ENCODE assay signal across 27 cellular contexts in genomic region chr22:41431656-41432055, GRCh38. TPM values are rescaled to one million over a fixed set of nuclear protein-coding genes. Genes with fewer than 3 reads are reported as not detected.
DNase-seq lines count a peak whose midpoint lies in the region; ATAC-seq and TF ChIP-seq lines count a peak whose summit lies in the region.
"Had no signal": no experiment of that assay in that cellular context is flagged by ENCODE, and none has a peak within 500 bp of the region (broad histone marks: within the 10 kb centered on the region; RNA-seq: fewer than 3 reads in every experiment).

No MANE protein-coding gene starts in this region.

- H3K9ac ChIP-seq in MM.1S (ENCODE audit: low read length): no peak overlapping the region

- 67% methylated on average over 1 of the region's 6 CpGs; no CpG with 5 or more reads in 1 of the 2 donors for whole genome bisulfite sequencing in gastroesophageal sphincter (ENCODE audit: low coverage in 1 of 2), 2 donors

- peaks cover 21% of the 10 kb centered on the region for H3K36me3 Mint-ChIP-seq in activated CD8-positive, alpha-beta T cell treated with anti-CD3 and anti-CD28 coated beads for 36 hours (ENCODE audit: low read depth)

- peaks cover 0 to 77% of the 10 kb centered on the region in 2 donors for H3K36me3 ChIP-seq in gastroesophageal sphincter
- H3K36me3 ChIP-seq in gastrocnemius medialis: peaks cover 0 to 26% of the 10 kb centered on the region in 2 donors
- 0 out of 2 replicates have a peak, but pooled peaks cover 4% of the 10 kb centered on the region for H3K36me3 ChIP-seq in MM.1S (replicated peaks; ENCODE audit: insufficient read depth, low read length)

- no peak overlapping the region for H3K27ac Mint-ChIP-seq in activated CD8-positive, alpha-beta T cell treated with anti-CD3 and anti-CD28 coated beads for 36 hours
- H3K27ac Mint-ChIP-seq: activated CD8-positive, alpha-beta T cell treated with anti-CD3 and anti-CD28 coated beads, Interleukin-2, amount 10 ng/mL, durations not matched to agents 7 days and 5 days; activated naive CD4-positive, alpha-beta T cell treated with anti-CD3 and anti-CD28 coated beads for 36 hours had no signal

- no peaks in the 10 kb centered on the region for H3K27me3 Mint-ChIP-seq in activated CD8-positive, alpha-beta T cell treated with anti-CD3 and anti-CD28 coated beads for 36 hours
- H3K27me3 Mint-ChIP-seq: central memory CD8-positive, alpha-beta T cell had no signal

- TF ChIP-seq CTCF in GM10248 (IDR thresholded peaks at IDR 0.05; ENCODE audit: control extremely low read depth, extremely low read depth, low read depth, missing control alignments): no peak
- TF ChIP-seq CTCF in gastroesophageal sphincter (IDR thresholded peaks at IDR 0.05): no peak
- no peak for TF ChIP-seq CTCF in gastrocnemius medialis (IDR thresholded peaks at IDR 0.05 in 4 of 5, conservative IDR thresholded peaks at IDR 0.05 in 1 of 5)
- TF ChIP-seq CTCF in activated CD8-positive, alpha-beta T cell treated with anti-CD3 and anti-CD28 coated beads for 36 hours (IDR thresholded peaks at IDR 0.05): no peak
- no peak for TF ChIP-seq CTCF in MM.1S (IDR thresholded peaks at IDR 0.05; ENCODE audit: low read length)

- H3K4me1 Mint-ChIP-seq in activated CD8-positive, alpha-beta T cell treated with anti-CD3 and anti-CD28 coated beads for 36 hours (ENCODE audit: low read depth): peaks cover 11% of the 10 kb centered on the region

- no peak overlapping the region for H2AFZ ChIP-seq in MM.1S (ENCODE audit: low read length)

- in situ Hi-C loops in gastrocnemius medialis (cut with MboI; ENCODE audit: low sequenced_read_pairs in 4 of 4): no loop called here

- intact Hi-C loops in gastrocnemius medialis (cut with DNase I; ENCODE audit: low total_unique reads): no loop called here
- intact Hi-C loops in activated CD8-positive, alpha-beta T cell treated with anti-CD3 and anti-CD28 coated beads for 36 hours (cut with micrococcal nuclease): no loop called here

- ATAC-seq in gastroesophageal sphincter (no peak), gastrocnemius medialis (no peak)
- no peak for ATAC-seq in activated CD8-positive, alpha-beta T cell treated with anti-CD3 and anti-CD28 coated beads for 36 hours
- ATAC-seq: activated CD8-positive, alpha-beta T cell treated with anti-CD3 and anti-CD28 coated beads, Interleukin-2, amount 10 ng/mL, durations not matched to agents 7 days and 5 days; PC-3 had no signal

- POLR2A ChIA-PET in GM10248 (lab: Yijun Ruan, JAX): no interaction called here
- POLR2A ChIA-PET in activated CD8-positive, alpha-beta T cell treated with anti-CD3 and anti-CD28 coated beads for 36 hours (lab: Charles Lee): no interaction called here

- CTCF ChIA-PET in GM10248 (lab: Yijun Ruan, JAX): no interaction called here
- CTCF ChIA-PET in activated CD8-positive, alpha-beta T cell treated with anti-CD3 and anti-CD28 coated beads for 36 hours (lab: Charles Lee): no interaction called here

- no peak for TF ChIP-seq EP300 in gastroesophageal sphincter (IDR thresholded peaks at IDR 0.05)

- H3K27ac ChIP-seq in gastroesophageal sphincter (peak overlapping the region in 3 of 4 donors; percentile 32 to 100 (median 39)), gastrocnemius medialis (peak overlapping the region; percentile 92 to 100 (median 99)), MM.1S (ENCODE audit: low read length) (no peak overlapping the region)
- H3K27ac ChIP-seq: thoracic aorta had no signal

- H3K27me3 ChIP-seq in gastroesophageal sphincter: no peaks in the 10 kb centered on the region
- no peaks in the 10 kb centered on the region for H3K27me3 ChIP-seq in gastrocnemius medialis
- no peaks in the 10 kb centered on the region for H3K27me3 ChIP-seq in MM.1S (replicated peaks; ENCODE audit: insufficient read depth, low read length)

- H3K4me2 ChIP-seq in MM.1S (ENCODE audit: low read depth, low read length): no peak overlapping the region

- peaks cover 5% of the 10 kb centered on the region; the same call in 1 of the 2 replicates for H3F3A ChIP-seq in MM.1S (ENCODE audit: insufficient read depth, low read length)

- H3K9me3 ChIP-seq in gastroesophageal sphincter (no peaks in the 10 kb centered on the region), gastrocnemius medialis (no peaks in the 10 kb centered on the region), MM.1S (replicated peaks; ENCODE audit: insufficient read depth, low read length) (no peaks in the 10 kb centered on the region)
- H3K9me3 ChIP-seq: thoracic aorta had no signal

- peak; percentile 8 for DNase-seq in GM10248 (ENCODE audit: extremely low spot score)
- peak; percentile 4 for DNase-seq in HuH-7.5 (ENCODE audit: low spot score)
- DNase-seq in gastrocnemius medialis: no peak
- DNase-seq in activated CD8-positive, alpha-beta T cell treated with anti-CD3 and anti-CD28 coated beads for 36 hours: no peak
- no peak for DNase-seq in MM.1S
- no peak for DNase-seq in NCI-H2171 (lab: John Stamatoyannopoulos, UW)
- DNase-seq: activated CD4-positive, alpha-beta T cell treated with anti-CD3 and anti-CD28 coated beads for 1 hour; activated CD8-positive, alpha-beta T cell treated with anti-CD3 and anti-CD28 coated beads, Interleukin-2, amount 10 ng/mL, durations not matched to agents 7 days and 5 days; activated naive CD4-positive, alpha-beta T cell treated with anti-CD3 and anti-CD28 coated beads for 36 hours; activated T-cell treated with anti-CD3 and anti-CD28 coated beads, Interleukin-2, amount 50 U/mL, for 1 hour; anterior cingulate cortex; EL; HCEC 1CT; head of caudate nucleus; IMR-90; kidney glomerular epithelial cell; NCI-H1417 treated with DMSO at 0.1 percent for 48 hours; NCI-H446; occipital lobe; PC-3; retina; Right ventricle myocardium superior; stimulated activated CD4-positive, alpha-beta T cell treated with anti-CD3 and anti-CD28 coated beads, Interleukin-2, amount 100 ng/mL, for 48 hours; stimulated activated naive CD4-positive, alpha-beta T cell had no signal

- H3K4me3 ChIP-seq in gastroesophageal sphincter (no peak overlapping the region), gastrocnemius medialis (no peak overlapping the region), MM.1S (ENCODE audit: low read length) (no peak overlapping the region)
- H3K4me3 ChIP-seq: thoracic aorta had no signal

- H3K9me3 Mint-ChIP-seq in activated CD8-positive, alpha-beta T cell treated with anti-CD3 and anti-CD28 coated beads for 36 hours: no peaks in the 10 kb centered on the region
- H3K9me3 Mint-ChIP-seq: activated naive CD4-positive, alpha-beta T cell treated with anti-CD3 and anti-CD28 coated beads for 36 hours; central memory CD8-positive, alpha-beta T cell had no signal

- H3K9me2 ChIP-seq in MM.1S (replicated peaks; ENCODE audit: insufficient read depth, low read length): no peaks in the 10 kb centered on the region

- no peak overlapping the region for H3K4me3 Mint-ChIP-seq in activated CD8-positive, alpha-beta T cell treated with anti-CD3 and anti-CD28 coated beads for 36 hours
- H3K4me3 Mint-ChIP-seq: activated CD8-positive, alpha-beta T cell treated with anti-CD3 and anti-CD28 coated beads, Interleukin-2, amount 10 ng/mL, durations not matched to agents 7 days and 5 days; activated naive CD4-positive, alpha-beta T cell treated with anti-CD3 and anti-CD28 coated beads for 36 hours; central memory CD8-positive, alpha-beta T cell had no signal

- H3K4me1 ChIP-seq in gastroesophageal sphincter: peaks cover 0 to 50% (median 21%) of the 10 kb centered on the region in 3 donors
- peaks cover 50 to 63% of the 10 kb centered on the region in 2 donors for H3K4me1 ChIP-seq in gastrocnemius medialis
- no peaks in the 10 kb centered on the region for H3K4me1 ChIP-seq in MM.1S (ENCODE audit: low read length)

- no peak for TF ChIP-seq POLR2A in gastroesophageal sphincter (IDR thresholded peaks at IDR 0.05)
- TF ChIP-seq POLR2A in gastrocnemius medialis (IDR thresholded peaks at IDR 0.05): no peak

- no peaks in the 10 kb centered on the region for H4K20me1 ChIP-seq in MM.1S (ENCODE audit: insufficient read depth, low read length)

- H3K79me2 ChIP-seq in MM.1S (ENCODE audit: low read length): peaks cover 21% of the 10 kb centered on the region

RNA-seq across cellular contexts. Expression of gene TOB2, which starts 14.9 kb away (rescaled TPM):
- total RNA-seq in gastroesophageal sphincter (100 to 1,000 TPM in 1 of 4 donors, 10 to 100 TPM in 3; 59.3 to 163 (median 84.1) TPM), gastrocnemius medialis (10 to 100 TPM; 48.1 to 93.6 (median 65.7) TPM)
- total RNA-seq in activated CD8-positive, alpha-beta T cell treated with anti-CD3 and anti-CD28 coated beads for 36 hours: 10 to 100 TPM; 27.0 to 28.5 TPM

RNA-seq across cellular contexts. Expression of gene PHF5A, which starts 36.8 kb away (rescaled TPM):
- total RNA-seq in gastroesophageal sphincter (10 to 100 TPM; 26.7 to 44.5 (median 39.2) TPM), gastrocnemius medialis (10 to 100 TPM; 33.8 to 43.5 (median 38.9) TPM)
- 10 to 100 TPM; 65.2 to 70.4 TPM for total RNA-seq in activated CD8-positive, alpha-beta T cell treated with anti-CD3 and anti-CD28 coated beads for 36 hours

RNA-seq across cellular contexts. Expression of gene ACO2, which starts 37.3 kb away (rescaled TPM):
- 100 to 1,000 TPM; 115 to 227 (median 132) TPM for total RNA-seq in gastroesophageal sphincter
- total RNA-seq in gastrocnemius medialis: 100 to 1,000 TPM; 361 to 763 (median 473) TPM
- 10 to 100 TPM; 96.5 to 97.7 TPM for total RNA-seq in activated CD8-positive, alpha-beta T cell treated with anti-CD3 and anti-CD28 coated beads for 36 hours

RNA-seq across cellular contexts. Expression of gene TEF, which starts 49.9 kb away (rescaled TPM):
- 10 to 100 TPM; 26.1 to 50.7 (median 37.0) TPM for total RNA-seq in gastroesophageal sphincter
- 10 to 100 TPM; 15.6 to 39.8 (median 19.5) TPM for total RNA-seq in gastrocnemius medialis
- total RNA-seq in activated CD8-positive, alpha-beta T cell treated with anti-CD3 and anti-CD28 coated beads for 36 hours: 1 to 10 TPM; 1.4 to 2.0 TPM

Comparison
In these comparisons a context has a peak if more than half of its experiments do, and no peak if none do; other contexts are left out.
1. DNase-seq: peak in GM10248 (single experiment) and HuH-7.5 (single experiment); none in gastrocnemius medialis (0 of 2), activated CD8-positive, alpha-beta T cell treated with anti-CD3 and anti-CD28 coated beads for 36 hours (single experiment), MM.1S (single experiment) and NCI-H2171 (single experiment).